1 cellular context compared by ENCODE assay signal in genomic region chr12:53451661-53452158, GRCh38.
TF ChIP-seq lines count a peak whose summit lies in the region.

Gene PCBP2 (plus strand): TSS chr12:53452102. CDS start chr12:53454801, 2,699 bp downstream.

TF ChIP-seq in HepG2, 621 proteins besides CTCF, POLR2A, EP300 and RAD21 (continued from another document and continues in another):
- TF ChIP-seq, protein P1, sequence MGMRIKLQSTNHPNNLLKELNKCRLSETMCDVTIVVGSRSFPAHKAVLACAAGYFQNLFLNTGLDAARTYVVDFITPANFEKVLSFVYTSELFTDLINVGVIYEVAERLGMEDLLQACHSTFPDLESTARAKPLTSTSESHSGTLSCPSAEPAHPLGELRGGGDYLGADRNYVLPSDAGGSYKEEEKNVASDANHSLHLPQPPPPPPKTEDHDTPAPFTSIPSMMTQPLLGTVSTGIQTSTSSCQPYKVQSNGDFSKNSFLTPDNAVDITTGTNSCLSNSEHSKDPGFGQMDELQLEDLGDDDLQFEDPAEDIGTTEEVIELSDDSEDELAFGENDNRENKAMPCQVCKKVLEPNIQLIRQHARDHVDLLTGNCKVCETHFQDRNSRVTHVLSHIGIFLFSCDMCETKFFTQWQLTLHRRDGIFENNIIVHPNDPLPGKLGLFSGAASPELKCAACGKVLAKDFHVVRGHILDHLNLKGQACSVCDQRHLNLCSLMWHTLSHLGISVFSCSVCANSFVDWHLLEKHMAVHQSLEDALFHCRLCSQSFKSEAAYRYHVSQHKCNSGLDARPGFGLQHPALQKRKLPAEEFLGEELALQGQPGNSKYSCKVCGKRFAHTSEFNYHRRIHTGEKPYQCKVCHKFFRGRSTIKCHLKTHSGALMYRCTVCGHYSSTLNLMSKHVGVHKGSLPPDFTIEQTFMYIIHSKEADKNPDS (CRISPR knock-in tag; IDR thresholded peaks at IDR 0.05): no peak
- TF ChIP-seq ZNF33A (CRISPR knock-in tag; IDR thresholded peaks at IDR 0.05; ENCODE audit: borderline replicate concordance) (no peak), MIER3 (CRISPR knock-in tag; IDR thresholded peaks at IDR 0.05; ENCODE audit: borderline replicate concordance) (peak; percentile 91; the same call in 1 of the 2 replicates), NONO (IDR thresholded peaks at IDR 0.05) (no peak), NONO (CRISPR knock-in tag; conservative IDR thresholded peaks at IDR 0.05) (peak; percentile 93), ZNF512B (CRISPR knock-in tag; IDR thresholded peaks at IDR 0.05; ENCODE audit: borderline replicate concordance) (no peak), ZNF557 (CRISPR knock-in tag; IDR thresholded peaks at IDR 0.05) (no peak), GTF3A (CRISPR knock-in tag; conservative IDR thresholded peaks at IDR 0.05) (no peak), SCMH1 (CRISPR knock-in tag; IDR thresholded peaks at IDR 0.05; ENCODE audit: borderline replicate concordance) (no peak), NFE2L1 (CRISPR knock-in tag; IDR thresholded peaks at IDR 0.05; ENCODE audit: borderline replicate concordance) (no peak), KLF12 (CRISPR knock-in tag; IDR thresholded peaks at IDR 0.05; ENCODE audit: borderline replicate concordance) (peak; percentile 71), HES4 (CRISPR knock-in tag; IDR thresholded peaks at IDR 0.05; ENCODE audit: borderline replicate concordance) (no peak; the same call in 1 of the 2 replicates), ZNF354B (CRISPR knock-in tag; IDR thresholded peaks at IDR 0.05) (no peak), MAFK (conservative IDR thresholded peaks at IDR 0.05 in 1 of 2, IDR thresholded peaks at IDR 0.05 in 1 of 2; ENCODE audit: low read length in 2 of 2) (no peak), ZNF775 (CRISPR knock-in tag; IDR thresholded peaks at IDR 0.05; ENCODE audit: borderline replicate concordance) (no peak), ATAD3A (CRISPR knock-in tag; IDR thresholded peaks at IDR 0.05) (no peak), ZNF652 (CRISPR knock-in tag; IDR thresholded peaks at IDR 0.05; ENCODE audit: borderline replicate concordance, low read depth) (peak; percentile 42; the same call in 1 of the 2 replicates), MLXIP (CRISPR knock-in tag; IDR thresholded peaks at IDR 0.05; ENCODE audit: borderline replicate concordance) (no peak), NAIF1 (CRISPR knock-in tag; IDR thresholded peaks at IDR 0.05; ENCODE audit: borderline replicate concordance) (no peak), ZNF10 (CRISPR knock-in tag; IDR thresholded peaks at IDR 0.05; ENCODE audit: borderline replicate concordance, low read depth) (no peak), ZNF44 (CRISPR knock-in tag; IDR thresholded peaks at IDR 0.05) (no peak), HOXA7 (CRISPR knock-in tag; IDR thresholded peaks at IDR 0.05) (no peak), ZNF672 (CRISPR knock-in tag; IDR thresholded peaks at IDR 0.05) (no peak), TARDBP (CRISPR knock-in tag; IDR thresholded peaks at IDR 0.05) (peak; percentile 98), ARNT2 (CRISPR knock-in tag; IDR thresholded peaks at IDR 0.05; ENCODE audit: low read depth) (peak; percentile 43; the same call in 1 of the 2 replicates), POLR2G (IDR thresholded peaks at IDR 0.05; ENCODE audit: low read depth, low read length) (peak; percentile 92), ATM (IDR thresholded peaks at IDR 0.05; ENCODE audit: borderline replicate concordance) (no peak), FLYWCH1 (CRISPR knock-in tag; IDR thresholded peaks at IDR 0.05) (no peak), ZNF550 (CRISPR knock-in tag; IDR thresholded peaks at IDR 0.05; ENCODE audit: borderline replicate concordance) (no peak)
- TF ChIP-seq, protein P2, sequence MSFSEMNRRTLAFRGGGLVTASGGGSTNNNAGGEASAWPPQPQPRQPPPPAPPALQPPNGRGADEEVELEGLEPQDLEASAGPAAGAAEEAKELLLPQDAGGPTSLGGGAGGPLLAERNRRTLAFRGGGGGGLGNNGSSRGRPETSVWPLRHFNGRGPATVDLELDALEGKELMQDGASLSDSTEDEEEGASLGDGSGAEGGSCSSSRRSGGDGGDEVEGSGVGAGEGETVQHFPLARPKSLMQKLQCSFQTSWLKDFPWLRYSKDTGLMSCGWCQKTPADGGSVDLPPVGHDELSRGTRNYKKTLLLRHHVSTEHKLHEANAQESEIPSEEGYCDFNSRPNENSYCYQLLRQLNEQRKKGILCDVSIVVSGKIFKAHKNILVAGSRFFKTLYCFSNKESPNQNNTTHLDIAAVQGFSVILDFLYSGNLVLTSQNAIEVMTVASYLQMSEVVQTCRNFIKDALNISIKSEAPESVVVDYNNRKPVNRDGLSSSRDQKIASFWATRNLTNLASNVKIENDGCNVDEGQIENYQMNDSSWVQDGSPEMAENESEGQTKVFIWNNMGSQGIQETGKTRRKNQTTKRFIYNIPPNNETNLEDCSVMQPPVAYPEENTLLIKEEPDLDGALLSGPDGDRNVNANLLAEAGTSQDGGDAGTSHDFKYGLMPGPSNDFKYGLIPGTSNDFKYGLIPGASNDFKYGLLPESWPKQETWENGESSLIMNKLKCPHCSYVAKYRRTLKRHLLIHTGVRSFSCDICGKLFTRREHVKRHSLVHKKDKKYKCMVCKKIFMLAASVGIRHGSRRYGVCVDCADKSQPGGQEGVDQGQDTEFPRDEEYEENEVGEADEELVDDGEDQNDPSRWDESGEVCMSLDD (CRISPR knock-in tag; IDR thresholded peaks at IDR 0.05; ENCODE audit: borderline replicate concordance): no peak
- TF ChIP-seq, protein P3, sequence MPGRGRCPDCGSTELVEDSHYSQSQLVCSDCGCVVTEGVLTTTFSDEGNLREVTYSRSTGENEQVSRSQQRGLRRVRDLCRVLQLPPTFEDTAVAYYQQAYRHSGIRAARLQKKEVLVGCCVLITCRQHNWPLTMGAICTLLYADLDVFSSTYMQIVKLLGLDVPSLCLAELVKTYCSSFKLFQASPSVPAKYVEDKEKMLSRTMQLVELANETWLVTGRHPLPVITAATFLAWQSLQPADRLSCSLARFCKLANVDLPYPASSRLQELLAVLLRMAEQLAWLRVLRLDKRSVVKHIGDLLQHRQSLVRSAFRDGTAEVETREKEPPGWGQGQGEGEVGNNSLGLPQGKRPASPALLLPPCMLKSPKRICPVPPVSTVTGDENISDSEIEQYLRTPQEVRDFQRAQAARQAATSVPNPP (CRISPR knock-in tag; IDR thresholded peaks at IDR 0.05): no peak
- TF ChIP-seq, protein P4, sequence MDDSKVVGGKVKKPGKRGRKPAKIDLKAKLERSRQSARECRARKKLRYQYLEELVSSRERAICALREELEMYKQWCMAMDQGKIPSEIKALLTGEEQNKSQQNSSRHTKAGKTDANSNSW (CRISPR knock-in tag; IDR thresholded peaks at IDR 0.05; ENCODE audit: borderline replicate concordance): no peak
- TF ChIP-seq, protein P5, sequence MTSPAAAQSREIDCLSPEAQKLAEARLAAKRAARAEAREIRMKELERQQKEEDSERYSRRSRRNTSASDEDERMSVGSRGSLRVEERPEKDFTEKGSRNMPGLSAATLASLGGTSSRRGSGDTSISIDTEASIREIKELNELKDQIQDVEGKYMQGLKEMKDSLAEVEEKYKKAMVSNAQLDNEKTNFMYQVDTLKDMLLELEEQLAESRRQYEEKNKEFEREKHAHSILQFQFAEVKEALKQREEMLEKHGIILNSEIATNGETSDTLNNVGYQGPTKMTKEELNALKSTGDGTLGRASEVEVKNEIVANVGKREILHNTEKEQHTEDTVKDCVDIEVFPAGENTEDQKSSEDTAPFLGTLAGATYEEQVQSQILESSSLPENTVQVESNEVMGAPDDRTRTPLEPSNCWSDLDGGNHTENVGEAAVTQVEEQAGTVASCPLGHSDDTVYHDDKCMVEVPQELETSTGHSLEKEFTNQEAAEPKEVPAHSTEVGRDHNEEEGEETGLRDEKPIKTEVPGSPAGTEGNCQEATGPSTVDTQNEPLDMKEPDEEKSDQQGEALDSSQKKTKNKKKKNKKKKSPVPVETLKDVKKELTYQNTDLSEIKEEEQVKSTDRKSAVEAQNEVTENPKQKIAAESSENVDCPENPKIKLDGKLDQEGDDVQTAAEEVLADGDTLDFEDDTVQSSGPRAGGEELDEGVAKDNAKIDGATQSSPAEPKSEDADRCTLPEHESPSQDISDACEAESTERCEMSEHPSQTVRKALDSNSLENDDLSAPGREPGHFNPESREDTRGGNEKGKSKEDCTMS (CRISPR knock-in tag; conservative IDR thresholded peaks at IDR 0.05): no peak
- TF ChIP-seq, protein P6, sequence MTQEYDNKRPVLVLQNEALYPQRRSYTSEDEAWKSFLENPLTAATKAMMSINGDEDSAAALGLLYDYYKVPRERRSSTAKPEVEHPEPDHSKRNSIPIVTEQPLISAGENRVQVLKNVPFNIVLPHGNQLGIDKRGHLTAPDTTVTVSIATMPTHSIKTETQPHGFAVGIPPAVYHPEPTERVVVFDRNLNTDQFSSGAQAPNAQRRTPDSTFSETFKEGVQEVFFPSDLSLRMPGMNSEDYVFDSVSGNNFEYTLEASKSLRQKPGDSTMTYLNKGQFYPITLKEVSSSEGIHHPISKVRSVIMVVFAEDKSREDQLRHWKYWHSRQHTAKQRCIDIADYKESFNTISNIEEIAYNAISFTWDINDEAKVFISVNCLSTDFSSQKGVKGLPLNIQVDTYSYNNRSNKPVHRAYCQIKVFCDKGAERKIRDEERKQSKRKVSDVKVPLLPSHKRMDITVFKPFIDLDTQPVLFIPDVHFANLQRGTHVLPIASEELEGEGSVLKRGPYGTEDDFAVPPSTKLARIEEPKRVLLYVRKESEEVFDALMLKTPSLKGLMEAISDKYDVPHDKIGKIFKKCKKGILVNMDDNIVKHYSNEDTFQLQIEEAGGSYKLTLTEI (CRISPR knock-in tag; conservative IDR thresholded peaks at IDR 0.05): no peak
- TF ChIP-seq, protein P7, sequence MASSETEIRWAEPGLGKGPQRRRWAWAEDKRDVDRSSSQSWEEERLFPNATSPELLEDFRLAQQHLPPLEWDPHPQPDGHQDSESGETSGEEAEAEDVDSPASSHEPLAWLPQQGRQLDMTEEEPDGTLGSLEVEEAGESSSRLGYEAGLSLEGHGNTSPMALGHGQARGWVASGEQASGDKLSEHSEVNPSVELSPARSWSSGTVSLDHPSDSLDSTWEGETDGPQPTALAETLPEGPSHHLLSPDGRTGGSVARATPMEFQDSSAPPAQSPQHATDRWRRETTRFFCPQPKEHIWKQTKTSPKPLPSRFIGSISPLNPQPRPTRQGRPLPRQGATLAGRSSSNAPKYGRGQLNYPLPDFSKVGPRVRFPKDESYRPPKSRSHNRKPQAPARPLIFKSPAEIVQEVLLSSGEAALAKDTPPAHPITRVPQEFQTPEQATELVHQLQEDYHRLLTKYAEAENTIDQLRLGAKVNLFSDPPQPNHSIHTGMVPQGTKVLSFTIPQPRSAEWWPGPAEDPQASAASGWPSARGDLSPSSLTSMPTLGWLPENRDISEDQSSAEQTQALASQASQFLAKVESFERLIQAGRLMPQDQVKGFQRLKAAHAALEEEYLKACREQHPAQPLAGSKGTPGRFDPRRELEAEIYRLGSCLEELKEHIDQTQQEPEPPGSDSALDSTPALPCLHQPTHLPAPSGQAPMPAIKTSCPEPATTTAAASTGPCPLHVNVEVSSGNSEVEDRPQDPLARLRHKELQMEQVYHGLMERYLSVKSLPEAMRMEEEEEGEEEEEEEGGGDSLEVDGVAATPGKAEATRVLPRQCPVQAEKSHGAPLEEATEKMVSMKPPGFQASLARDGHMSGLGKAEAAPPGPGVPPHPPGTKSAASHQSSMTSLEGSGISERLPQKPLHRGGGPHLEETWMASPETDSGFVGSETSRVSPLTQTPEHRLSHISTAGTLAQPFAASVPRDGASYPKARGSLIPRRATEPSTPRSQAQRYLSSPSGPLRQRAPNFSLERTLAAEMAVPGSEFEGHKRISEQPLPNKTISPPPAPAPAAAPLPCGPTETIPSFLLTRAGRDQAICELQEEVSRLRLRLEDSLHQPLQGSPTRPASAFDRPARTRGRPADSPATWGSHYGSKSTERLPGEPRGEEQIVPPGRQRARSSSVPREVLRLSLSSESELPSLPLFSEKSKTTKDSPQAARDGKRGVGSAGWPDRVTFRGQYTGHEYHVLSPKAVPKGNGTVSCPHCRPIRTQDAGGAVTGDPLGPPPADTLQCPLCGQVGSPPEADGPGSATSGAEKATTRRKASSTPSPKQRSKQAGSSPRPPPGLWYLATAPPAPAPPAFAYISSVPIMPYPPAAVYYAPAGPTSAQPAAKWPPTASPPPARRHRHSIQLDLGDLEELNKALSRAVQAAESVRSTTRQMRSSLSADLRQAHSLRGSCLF (CRISPR knock-in tag; IDR thresholded peaks at IDR 0.05; ENCODE audit: borderline replicate concordance): no peak
